ENCODE assay signal across 1 cellular context in the genomic region with DNA sequence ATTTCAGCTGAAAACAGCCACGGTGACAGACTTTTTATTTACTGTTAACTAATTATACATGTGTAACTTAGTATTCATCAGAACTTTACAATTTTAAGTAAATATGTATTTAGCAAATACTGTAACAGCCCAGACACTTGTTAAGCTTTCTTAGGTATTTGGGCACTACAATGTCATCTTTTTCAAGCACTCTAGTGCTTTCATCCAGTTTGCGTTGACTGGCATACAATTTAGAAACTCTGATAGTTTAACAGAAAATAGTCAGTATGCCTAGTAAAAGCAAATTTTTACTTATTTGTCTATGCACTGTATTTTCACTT.
TF ChIP-seq lines count a peak whose summit lies in the region.

No MANE protein-coding gene starts in this region.

TF ChIP-seq in GM12878, 131 proteins besides CTCF, POLR2A, EP300 and RAD21:
- TF ChIP-seq PAX5 (IDR thresholded peaks at IDR 0.05; ENCODE audit: borderline replicate concordance, low read depth, low read length) (no peak), FOXK2 (IDR thresholded peaks at IDR 0.05) (no peak), NFXL1 (IDR thresholded peaks at IDR 0.05; ENCODE audit: borderline replicate concordance) (no peak), SMAD1 (IDR thresholded peaks at IDR 0.05; ENCODE audit: low read depth, partially characterized antibody) (no peak), JUNB (IDR thresholded peaks at IDR 0.05) (no peak), MYC (IDR thresholded peaks at IDR 0.05; ENCODE audit: insufficient read depth, insufficient read length, insufficient replicate concordance, low read length, severe bottlenecking) (no peak), SRF (IDR thresholded peaks at IDR 0.05; ENCODE audit: low read depth in 2 of 2, low read length in 2 of 2) (no peak), NFYA (IDR thresholded peaks at IDR 0.05; ENCODE audit: borderline replicate concordance, low read depth, low read length) (no peak), HDGF (IDR thresholded peaks at IDR 0.05) (no peak)
- TF ChIP-seq, protein P1, sequence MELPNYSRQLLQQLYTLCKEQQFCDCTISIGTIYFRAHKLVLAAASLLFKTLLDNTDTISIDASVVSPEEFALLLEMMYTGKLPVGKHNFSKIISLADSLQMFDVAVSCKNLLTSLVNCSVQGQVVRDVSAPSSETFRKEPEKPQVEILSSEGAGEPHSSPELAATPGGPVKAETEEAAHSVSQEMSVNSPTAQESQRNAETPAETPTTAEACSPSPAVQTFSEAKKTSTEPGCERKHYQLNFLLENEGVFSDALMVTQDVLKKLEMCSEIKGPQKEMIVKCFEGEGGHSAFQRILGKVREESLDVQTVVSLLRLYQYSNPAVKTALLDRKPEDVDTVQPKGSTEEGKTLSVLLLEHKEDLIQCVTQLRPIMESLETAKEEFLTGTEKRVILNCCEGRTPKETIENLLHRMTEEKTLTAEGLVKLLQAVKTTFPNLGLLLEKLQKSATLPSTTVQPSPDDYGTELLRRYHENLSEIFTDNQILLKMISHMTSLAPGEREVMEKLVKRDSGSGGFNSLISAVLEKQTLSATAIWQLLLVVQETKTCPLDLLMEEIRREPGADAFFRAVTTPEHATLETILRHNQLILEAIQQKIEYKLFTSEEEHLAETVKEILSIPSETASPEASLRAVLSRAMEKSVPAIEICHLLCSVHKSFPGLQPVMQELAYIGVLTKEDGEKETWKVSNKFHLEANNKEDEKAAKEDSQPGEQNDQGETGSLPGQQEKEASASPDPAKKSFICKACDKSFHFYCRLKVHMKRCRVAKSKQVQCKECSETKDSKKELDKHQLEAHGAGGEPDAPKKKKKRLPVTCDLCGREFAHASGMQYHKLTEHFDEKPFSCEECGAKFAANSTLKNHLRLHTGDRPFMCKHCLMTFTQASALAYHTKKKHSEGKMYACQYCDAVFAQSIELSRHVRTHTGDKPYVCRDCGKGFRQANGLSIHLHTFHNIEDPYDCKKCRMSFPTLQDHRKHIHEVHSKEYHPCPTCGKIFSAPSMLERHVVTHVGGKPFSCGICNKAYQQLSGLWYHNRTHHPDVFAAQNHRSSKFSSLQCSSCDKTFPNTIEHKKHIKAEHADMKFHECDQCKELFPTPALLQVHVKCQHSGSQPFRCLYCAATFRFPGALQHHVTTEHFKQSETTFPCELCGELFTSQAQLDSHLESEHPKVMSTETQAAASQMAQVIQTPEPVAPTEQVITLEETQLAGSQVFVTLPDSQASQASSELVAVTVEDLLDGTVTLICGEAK (IDR thresholded peaks at IDR 0.05; ENCODE audit: borderline replicate concordance) = no peak
- TF ChIP-seq, protein P2, sequence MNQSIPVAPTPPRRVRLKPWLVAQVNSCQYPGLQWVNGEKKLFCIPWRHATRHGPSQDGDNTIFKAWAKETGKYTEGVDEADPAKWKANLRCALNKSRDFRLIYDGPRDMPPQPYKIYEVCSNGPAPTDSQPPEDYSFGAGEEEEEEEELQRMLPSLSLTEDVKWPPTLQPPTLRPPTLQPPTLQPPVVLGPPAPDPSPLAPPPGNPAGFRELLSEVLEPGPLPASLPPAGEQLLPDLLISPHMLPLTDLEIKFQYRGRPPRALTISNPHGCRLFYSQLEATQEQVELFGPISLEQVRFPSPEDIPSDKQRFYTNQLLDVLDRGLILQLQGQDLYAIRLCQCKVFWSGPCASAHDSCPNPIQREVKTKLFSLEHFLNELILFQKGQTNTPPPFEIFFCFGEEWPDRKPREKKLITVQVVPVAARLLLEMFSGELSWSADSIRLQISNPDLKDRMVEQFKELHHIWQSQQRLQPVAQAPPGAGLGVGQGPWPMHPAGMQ (IDR thresholded peaks at IDR 0.05; ENCODE audit: borderline replicate concordance) = no peak
- TF ChIP-seq, protein P3, sequence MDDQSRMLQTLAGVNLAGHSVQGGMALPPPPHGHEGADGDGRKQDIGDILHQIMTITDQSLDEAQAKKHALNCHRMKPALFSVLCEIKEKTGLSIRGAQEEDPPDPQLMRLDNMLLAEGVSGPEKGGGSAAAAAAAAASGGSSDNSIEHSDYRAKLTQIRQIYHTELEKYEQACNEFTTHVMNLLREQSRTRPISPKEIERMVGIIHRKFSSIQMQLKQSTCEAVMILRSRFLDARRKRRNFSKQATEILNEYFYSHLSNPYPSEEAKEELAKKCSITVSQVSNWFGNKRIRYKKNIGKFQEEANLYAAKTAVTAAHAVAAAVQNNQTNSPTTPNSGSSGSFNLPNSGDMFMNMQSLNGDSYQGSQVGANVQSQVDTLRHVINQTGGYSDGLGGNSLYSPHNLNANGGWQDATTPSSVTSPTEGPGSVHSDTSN (IDR thresholded peaks at IDR 0.05; ENCODE audit: insufficient replicate concordance, low read depth, low read length) = no peak
